In the genomic region with DNA sequence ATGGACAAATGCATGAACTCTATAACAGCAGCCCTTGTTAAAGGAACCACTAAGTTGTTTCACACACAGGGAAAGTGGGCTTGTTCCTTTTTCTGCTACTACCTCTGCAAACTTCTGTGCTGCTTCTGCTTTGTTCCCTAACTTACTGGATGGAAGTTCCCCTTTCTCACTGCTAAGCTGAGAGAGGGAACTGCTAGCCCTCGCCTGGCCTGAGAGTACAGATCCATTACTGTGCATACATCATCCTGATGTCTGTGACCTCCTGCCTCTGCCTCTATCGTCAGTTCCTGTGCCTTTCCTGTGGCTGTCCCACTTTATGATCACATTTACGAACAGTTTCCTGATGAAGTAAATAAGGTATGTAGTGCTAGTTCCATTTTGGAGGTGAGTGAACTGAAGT, we compare ENCODE assay signal across 11 cellular contexts. TPM values are rescaled to one million over a fixed set of nuclear protein-coding genes. Genes with fewer than 3 reads are reported as not detected.
DNase-seq lines count a peak whose midpoint lies in the region; ATAC-seq and TF ChIP-seq lines count a peak whose summit lies in the region.
"Had no signal": no experiment of that assay in that cellular context is flagged by ENCODE, and none has a peak within 500 bp of the region (broad histone marks: within the 10 kb centered on the region; RNA-seq: fewer than 3 reads in every experiment).

No MANE protein-coding gene starts in this region.

- H3K36me3 Mint-ChIP-seq in effector memory CD8-positive, alpha-beta T cell (ENCODE audit: insufficient read depth), result peaks cover 21% of the 10 kb centered on the region
- H3K36me3 Mint-ChIP-seq in neural crest cell (ENCODE audit: low read depth), result no peaks in the 10 kb centered on the region
- H3K36me3 Mint-ChIP-seq: immature natural killer cell had no signal

- in situ Hi-C loops in GM13976 (cut with MboI; ENCODE audit: low sequenced_read_pairs, unreplicated experiment), result no loop called here

- H3K27ac ChIP-seq in foreskin keratinocyte, result no peak overlapping the region
- H3K27ac ChIP-seq: SJSA1 had no signal

- H3K27me3 ChIP-seq in foreskin keratinocyte, result no peaks in the 10 kb centered on the region
- H3K27me3 ChIP-seq: SJSA1 had no signal

- TF ChIP-seq CTCF in GM13976 (IDR thresholded peaks at IDR 0.05; ENCODE audit: borderline replicate concordance, control extremely low read depth, extremely low read depth, insufficient read depth, missing control alignments) (no peak), neural crest cell (conservative IDR thresholded peaks at IDR 0.05) (no peak), foreskin keratinocyte (conservative IDR thresholded peaks at IDR 0.05) (no peak)

- peaks cover 24 to 34% of the 10 kb centered on the region in 2 donors for H3K4me1 Mint-ChIP-seq in effector memory CD8-positive, alpha-beta T cell (ENCODE audit: low read depth in 2 of 2)
- peaks cover 43% of the 10 kb centered on the region for H3K4me1 Mint-ChIP-seq in neural crest cell

- H3K4me3 Mint-ChIP-seq in effector memory CD8-positive, alpha-beta T cell, result peak overlapping the region in 1 of 2 donors; percentile 41
- peak overlapping the region; percentile 75 for H3K4me3 Mint-ChIP-seq in neural crest cell

- peak; percentile 40 for ATAC-seq in effector memory CD8-positive, alpha-beta T cell (replicated peaks)
- ATAC-seq in foreskin keratinocyte, result no peak
- ATAC-seq in HG03520 (IDR thresholded peaks at IDR 0.05; ENCODE audit: unreplicated experiment), result no peak

- peak overlapping the region in 1 of 2 donors; percentile 93 for H3K27ac Mint-ChIP-seq in effector memory CD8-positive, alpha-beta T cell
- no peak overlapping the region for H3K27ac Mint-ChIP-seq in neural crest cell (ENCODE audit: unreplicated experiment)

- DNase-seq in GM13976 (ENCODE audit: low spot score), result peak; percentile 31
- DNase-seq in OCI-M1 (lab: John Stamatoyannopoulos, UW), result peak; percentile 87
- peak in 2 of 3 experiments; percentile 29 to 39 for DNase-seq in effector memory CD8-positive, alpha-beta T cell
- no peak for DNase-seq in neural crest cell (ENCODE audit: low read depth, low spot score)
- DNase-seq in foreskin keratinocyte, result no peak
- no peak for DNase-seq in erythroblast (lab: John Stamatoyannopoulos, UW)
- no peak for DNase-seq in activated CD4-positive, alpha-beta T cell treated with anti-CD3 and anti-CD28 coated beads, Interleukin-2, amount 50 U/mL, for 1 hour
- DNase-seq: immature natural killer cell, NCI-H1092 treated with DMSO at 0.1 percent for 48 hours had no signal

- TF ChIP-seq POLR2A in erythroblast (IDR thresholded peaks at IDR 0.05; ENCODE audit: low read length), result no peak

- peaks cover 0 to 6% of the 10 kb centered on the region in 2 donors for H3K27me3 Mint-ChIP-seq in effector memory CD8-positive, alpha-beta T cell
- no peaks in the 10 kb centered on the region for H3K27me3 Mint-ChIP-seq in neural crest cell (ENCODE audit: low read depth)

- no peaks in the 10 kb centered on the region for H3K9me3 Mint-ChIP-seq in effector memory CD8-positive, alpha-beta T cell
- no peaks in the 10 kb centered on the region for H3K9me3 Mint-ChIP-seq in neural crest cell
- H3K9me3 Mint-ChIP-seq: immature natural killer cell had no signal

- H3K4me1 ChIP-seq in foreskin keratinocyte, result peaks cover 6% of the 10 kb centered on the region

RNA-seq across cellular contexts. Expression of a gene that starts 3.5 kb away (rescaled TPM):
- total RNA-seq in neural crest cell (not detected in 2 replicates), foreskin keratinocyte (not detected in 2 replicates)
- 0.04 and 0.09 TPM in 2 replicates for polyA plus RNA-seq in foreskin keratinocyte
- polyA plus RNA-seq: immature natural killer cell had no signal

RNA-seq across cellular contexts. Expression of a gene that starts 3.8 kb away (rescaled TPM):
- total RNA-seq in neural crest cell (93.1 and 105 TPM in 2 replicates), foreskin keratinocyte (26.8 and 28.1 TPM in 2 replicates)
- 20.2 and 20.3 TPM in 2 replicates for polyA plus RNA-seq in foreskin keratinocyte

RNA-seq across cellular contexts. Expression of a gene that starts 40.0 kb away (rescaled TPM):
- total RNA-seq in neural crest cell, result 26.7 and 28.2 TPM in 2 replicates
- 5.8 and 11.7 TPM in 2 replicates for total RNA-seq in foreskin keratinocyte
- polyA plus RNA-seq in foreskin keratinocyte, result 10.9 and 18.2 TPM in 2 replicates

RNA-seq across cellular contexts. Expression of a gene that starts 52.0 kb away (rescaled TPM):
- 43.7 and 46.6 TPM in 2 replicates for total RNA-seq in neural crest cell
- total RNA-seq in foreskin keratinocyte, result 6.7 and 8.5 TPM in 2 replicates
- 18.1 and 20.9 TPM in 2 replicates for polyA plus RNA-seq in foreskin keratinocyte

Comparison
In these comparisons a context has a peak if more than half of its experiments do, and no peak if none do; other contexts are left out.
1. DNase-seq: peak in GM13976 (single experiment), OCI-M1 (single experiment) and effector memory CD8-positive, alpha-beta T cell (2 of 3); none in neural crest cell (single experiment), foreskin keratinocyte (0 of 2), erythroblast (0 of 2) and activated CD4-positive, alpha-beta T cell treated with anti-CD3 and anti-CD28 coated beads, Interleukin-2, amount 50 U/mL, for 1 hour (single experiment).